Comparison of ENCODE assay signal across 8 cellular contexts in genomic region chr1:228989992-228990827, GRCh38.
DNase-seq lines count a peak whose midpoint lies in the region; ATAC-seq, FAIRE-seq and TF ChIP-seq lines count a peak whose summit lies in the region.

No MANE protein-coding gene starts in this region.

- CTCF ChIA-PET in HepG2 (lab: Yijun Ruan, JAX; ENCODE audit: low intra/inter-chr PET ratio, low total read pairs), result no interaction called here

- ATAC-seq in HepG2 (peak; percentile 58), GM21423 (IDR thresholded peaks at IDR 0.05; ENCODE audit: unreplicated experiment) (no peak), HG03097 (IDR thresholded peaks at IDR 0.05; ENCODE audit: low FRiP score, unreplicated experiment) (no peak)

- H2AFZ ChIP-seq in HepG2 (ENCODE audit: low read length), result no peak overlapping the region

- H3K79me2 ChIP-seq in HepG2 (ENCODE audit: insufficient read depth, low read length), result no peaks in the 10 kb centered on the region

- no peaks in the 10 kb centered on the region for H3K9me3 ChIP-seq in adipocyte (ENCODE audit: control insufficient read depth, low read length)
- no peaks in the 10 kb centered on the region for H3K9me3 ChIP-seq in HepG2 (ENCODE audit: low read length)
- no peaks in the 10 kb centered on the region for H3K9me3 ChIP-seq in thyroid gland

- 62% methylated on average over 9 of the region's 12 CpGs for WGBS in HepG2 (ENCODE audit: low lambda C conversion rate)
- whole genome bisulfite sequencing in thyroid gland, 2 donors, result 24 to 26% methylated on average over 9 to 11 of the region's 12 CpGs

- in situ Hi-C loops in HepG2 (cut with HindIII; ENCODE audit: extremely low pct_ligation_motif_present, low pct_unique_long_range_greater_than_20kb), result no loop called here

- no peaks in the 10 kb centered on the region for H3K27me3 ChIP-seq in adipocyte (replicated peaks; ENCODE audit: control insufficient read depth, insufficient read depth, low read length)
- no peaks in the 10 kb centered on the region for H3K27me3 ChIP-seq in HepG2 (ENCODE audit: control insufficient read depth in 1 of 2, insufficient read depth in 2 of 2, low read length in 2 of 2)
- no peaks in the 10 kb centered on the region for H3K27me3 ChIP-seq in thyroid gland
- H3K27me3 ChIP-seq in H7 (ENCODE audit: control insufficient read depth, insufficient read depth, low read length), result no peaks in the 10 kb centered on the region; the same call in 1 of the 2 replicates

- TF ChIP-seq RAD21 in HepG2 (CRISPR knock-in tag; IDR thresholded peaks at IDR 0.05), result no peak

- H3K9ac ChIP-seq in adipocyte (ENCODE audit: low read length) (peak overlapping the region; percentile 46), HepG2 (ENCODE audit: insufficient read depth, low read depth, low read length) (no peak overlapping the region)

- H3K36me3 ChIP-seq in adipocyte (ENCODE audit: control insufficient read depth, insufficient read depth, low read length, severe bottlenecking), result no peaks in the 10 kb centered on the region
- H3K36me3 ChIP-seq in HepG2 (replicated peaks in 1 of 2; ENCODE audit: control insufficient read depth in 1 of 2, insufficient read depth in 2 of 2, low read length in 2 of 2), result no peaks in the 10 kb centered on the region
- no peaks in the 10 kb centered on the region for H3K36me3 ChIP-seq in thyroid gland
- no peaks in the 10 kb centered on the region for H3K36me3 ChIP-seq in H7 (replicated peaks; ENCODE audit: control insufficient read depth, insufficient read depth, low read length)

- intact Hi-C loops in HepG2 (cut with micrococcal nuclease; ENCODE audit: unreplicated experiment) (no loop called here), thyroid gland (cut with DNase I) (loop anchor here (10.0 kb wide), 1 partner anchor 155 kb away; no protein-coding TSS in a partner anchor)

- H3K4me3 ChIP-seq in adipocyte (ENCODE audit: low read length) (no peak overlapping the region), HepG2 (replicated peaks in 1 of 3; ENCODE audit: insufficient read depth in 1 of 3, low read depth in 2 of 3, low read length in 3 of 3) (no peak overlapping the region), thyroid gland (replicated peaks in 1 of 3) (no peak overlapping the region), H7 (ENCODE audit: insufficient read depth, low read depth, low read length) (no peak overlapping the region)

- H3K4me1 ChIP-seq in adipocyte (ENCODE audit: control insufficient read depth, insufficient read depth, low read length), result peaks cover 28% of the 10 kb centered on the region
- H3K4me1 ChIP-seq in HepG2 (ENCODE audit: insufficient read depth, low read length), result peaks cover 42% of the 10 kb centered on the region
- peaks cover 44 to 60% of the 10 kb centered on the region in 2 donors for H3K4me1 ChIP-seq in thyroid gland

- TF ChIP-seq EP300 in HepG2 (IDR thresholded peaks at IDR 0.05; ENCODE audit: low read depth in 2 of 2, low read length in 2 of 2), result no peak
- TF ChIP-seq EP300 in HepG2 (CRISPR knock-in tag; IDR thresholded peaks at IDR 0.05; ENCODE audit: borderline replicate concordance), result no peak

- no peak for FAIRE-seq in HepG2 (lab: Jason Lieb, UNC)
- FAIRE-seq in GM19239 (lab: Jason Lieb, UNC), result no peak

- peak; percentile 69 for DNase-seq in NCI-H1105 (lab: John Stamatoyannopoulos, UW)
- DNase-seq in adipocyte (ENCODE audit: low read depth), result peak; percentile 8
- DNase-seq in HepG2 (ENCODE audit: low spot score), result peak; percentile 56
- peak; percentile 90 to 92 for DNase-seq in thyroid gland
- DNase-seq in H7, result no peak
- DNase-seq in GM19239 (ENCODE audit: insufficient read length, low spot score), result no peak

- no TSS peak for BruUV-seq in HepG2 (replicated peaks; lab: Mats Ljungman, UMichigan)

- H3K27ac ChIP-seq in HepG2 (ENCODE audit: extremely low read length, insufficient read depth, low read length) (no peak overlapping the region), thyroid gland (peak overlapping the region; percentile 89 to 97 (median 94))

- POLR2A ChIA-PET in HepG2 (lab: Yijun Ruan, JAX), result interaction anchor here (1.1 to 1.5 kb wide), 3 partner anchors 26 to 254 kb away, joined by 3 to 4 read pairs (median 4); no protein-coding TSS in a partner anchor

- no peak for TF ChIP-seq POLR2A in HepG2 (IDR thresholded peaks at IDR 0.05; ENCODE audit: insufficient read depth in 1 of 2, low read depth in 2 of 2, low read length in 2 of 2)
- peak in 1 of 2 donors; percentile 16 for TF ChIP-seq POLR2A in thyroid gland (IDR thresholded peaks at IDR 0.05)

- TF ChIP-seq CTCF in HepG2 (CRISPR knock-in tag; IDR thresholded peaks at IDR 0.05) (peak; percentile 50), thyroid gland (IDR thresholded peaks at IDR 0.05) (no peak)

- no peak overlapping the region for H3K4me2 ChIP-seq in HepG2 (ENCODE audit: low read depth, low read length)

- H4K20me1 ChIP-seq in HepG2 (ENCODE audit: insufficient read depth, low read length), result no peaks in the 10 kb centered on the region

TF ChIP-seq in HepG2, 621 proteins besides CTCF, POLR2A, EP300 and RAD21 (continues in another document):
- TF ChIP-seq PAXIP1 (CRISPR knock-in tag; conservative IDR thresholded peaks at IDR 0.05), result peak; percentile 30; the same call in 1 of the 2 replicates
- TF ChIP-seq MTF1 (CRISPR knock-in tag; IDR thresholded peaks at IDR 0.05), result no peak
- peak; percentile 12; the same call in 1 of the 2 replicates for TF ChIP-seq GATAD2A (CRISPR knock-in tag; IDR thresholded peaks at IDR 0.05)
- TF ChIP-seq ZMYM3 (CRISPR knock-in tag; IDR thresholded peaks at IDR 0.05), result 0 out of 2 replicates have a peak, but pooled peaks have one; percentile 32
- peak; percentile 69 for TF ChIP-seq ZMYM4 (CRISPR knock-in tag; IDR thresholded peaks at IDR 0.05)
- TF ChIP-seq GABPB1 (CRISPR knock-in tag; IDR thresholded peaks at IDR 0.05), result 0 out of 2 replicates have a peak, but pooled peaks have one; percentile 25
- TF ChIP-seq PITX1 (CRISPR knock-in tag; IDR thresholded peaks at IDR 0.05), result peak; percentile 62; the same call in 1 of the 2 replicates
- TF ChIP-seq ZBTB4 (CRISPR knock-in tag; IDR thresholded peaks at IDR 0.05; ENCODE audit: borderline replicate concordance), result peak; percentile 99

Comparison
In these comparisons a context has a peak if more than half of its experiments do, and no peak if none do; other contexts are left out.
1. DNase-seq: peak in NCI-H1105 (single experiment), adipocyte (single experiment), HepG2 (single experiment) and thyroid gland (2 of 2); none in H7 (single experiment) and GM19239 (single experiment).